8 cellular contexts compared by ENCODE assay signal in the genomic region with DNA sequence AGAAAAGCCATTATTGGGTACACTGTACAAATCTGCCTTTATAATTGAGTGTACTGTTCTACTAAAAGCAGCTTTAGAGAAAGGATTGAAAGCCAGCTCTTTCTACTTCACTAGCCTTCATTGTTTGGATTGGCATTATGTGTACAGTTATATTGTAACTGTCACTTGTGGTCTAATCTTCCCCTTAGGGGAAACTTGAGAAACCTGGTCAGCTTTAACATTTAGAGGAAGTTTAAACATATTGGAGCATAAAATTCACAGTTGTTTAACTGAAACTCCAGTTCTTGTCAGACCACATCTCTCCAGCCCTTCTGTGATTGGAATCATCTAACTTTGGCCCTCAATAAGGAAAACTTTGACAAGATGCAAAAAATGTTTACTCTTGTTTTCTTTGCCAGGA. TPM values are rescaled to one million over a fixed set of nuclear protein-coding genes. Genes with fewer than 3 reads are reported as not detected.
DNase-seq lines count a peak whose midpoint lies in the region; ATAC-seq and TF ChIP-seq lines count a peak whose summit lies in the region.

No MANE protein-coding gene starts in this region.

- CTCF ChIA-PET in A673 (lab: Charles Lee) = no interaction called here

- H3K4me1 ChIP-seq in fibroblast of lung (ENCODE audit: control insufficient read depth, extremely low read depth, insufficient read depth, low read length) (peaks cover 15% of the 10 kb centered on the region), A673 (ENCODE audit: insufficient read depth, low read length, poor library complexity, severe bottlenecking) (peaks cover 77% of the 10 kb centered on the region)

- no peaks in the 10 kb centered on the region for H4K20me1 ChIP-seq in fibroblast of lung (ENCODE audit: control insufficient read depth, extremely low read depth, insufficient read depth, low read length)

- no peak overlapping the region for H2AFZ ChIP-seq in fibroblast of lung (ENCODE audit: low read length)

- H3K27me3 ChIP-seq in fibroblast of lung (ENCODE audit: control insufficient read depth, insufficient read depth, low read length) = no peaks in the 10 kb centered on the region
- no peaks in the 10 kb centered on the region for H3K27me3 ChIP-seq in A673 (replicated peaks; ENCODE audit: insufficient read depth, low read depth, low read length, poor library complexity)

- BruUV-seq in A673 (replicated peaks; lab: Mats Ljungman, UMichigan) = no TSS peak

- no peaks in the 10 kb centered on the region for H3K27me3 Mint-ChIP-seq in chondrocyte (ENCODE audit: low read depth)

- peak; percentile 41 for DNase-seq in GM13976 (ENCODE audit: low spot score)
- peak; percentile 26 to 87 for DNase-seq in NOMO-1 (lab: John Stamatoyannopoulos, UW; ENCODE audit: unreplicated experiment in 2 of 2)
- no peak for DNase-seq in fibroblast of lung (ENCODE audit: low read depth in 2 of 2)
- DNase-seq in GM03348 (ENCODE audit: low spot score) = no peak
- no peak for DNase-seq in iPS-NIHi7 (ENCODE audit: extremely low spot score)
- no peak for DNase-seq in chondrocyte (ENCODE audit: low spot score)
- DNase-seq in A673 (ENCODE audit: low spot score) = no peak

- in situ Hi-C loops in GM13976 (cut with MboI; ENCODE audit: low sequenced_read_pairs, unreplicated experiment) = no loop called here

- H3K4me3 ChIP-seq in fibroblast of lung (replicated peaks in 1 of 4; ENCODE audit: control extremely low read depth in 1 of 4, insufficient read depth in 1 of 4, low read depth in 3 of 4, low read length in 4 of 4) = no peak overlapping the region
- H3K4me3 ChIP-seq in A673 (ENCODE audit: low read depth, low read length, poor library complexity, severe bottlenecking) = no peak overlapping the region

- peaks cover 11% of the 10 kb centered on the region for H3K79me2 ChIP-seq in fibroblast of lung (ENCODE audit: control insufficient read depth, insufficient read depth, low read length)

- no peaks in the 10 kb centered on the region for H3K9me3 Mint-ChIP-seq in chondrocyte (ENCODE audit: low read depth)

- TF ChIP-seq CTCF in GM13976 (IDR thresholded peaks at IDR 0.05; ENCODE audit: borderline replicate concordance, control extremely low read depth, extremely low read depth, insufficient read depth, missing control alignments) (no peak), fibroblast of lung (conservative IDR thresholded peaks at IDR 0.05 in 1 of 2, IDR thresholded peaks at IDR 0.05 in 1 of 2; ENCODE audit: low read depth in 1 of 2, low read length in 2 of 2) (no peak), chondrocyte (IDR thresholded peaks at IDR 0.05) (no peak), A673 (conservative IDR thresholded peaks at IDR 0.05; ENCODE audit: low read depth, low read length) (no peak)

- no peaks in the 10 kb centered on the region for H3K9me3 ChIP-seq in fibroblast of lung (ENCODE audit: control insufficient read depth, insufficient read depth, low read depth, low read length)
- no peaks in the 10 kb centered on the region for H3K9me3 ChIP-seq in A673 (ENCODE audit: low read depth, low read length, poor library complexity, severe bottlenecking)

- H3K27ac Mint-ChIP-seq in chondrocyte (ENCODE audit: unreplicated experiment) = no peak overlapping the region

- H3K4me2 ChIP-seq in fibroblast of lung (ENCODE audit: extremely low read depth, insufficient read depth, low read length) = peak overlapping the region; percentile 11

- ATAC-seq in GM21723 (IDR thresholded peaks at IDR 0.05; ENCODE audit: unreplicated experiment) = peak; percentile 76

- H3K36me3 Mint-ChIP-seq in chondrocyte (ENCODE audit: low read depth) = peaks cover 2% of the 10 kb centered on the region

- H3K4me3 Mint-ChIP-seq in chondrocyte (ENCODE audit: unreplicated experiment) = no peak overlapping the region

- intact Hi-C loops in A673 (cut with micrococcal nuclease; ENCODE audit: unreplicated experiment) = no loop called here

- H3K9ac ChIP-seq in fibroblast of lung (ENCODE audit: insufficient read depth, low read length) = no peak overlapping the region

- peaks cover 61% of the 10 kb centered on the region for H3K4me1 Mint-ChIP-seq in chondrocyte (ENCODE audit: low read depth)

- H3K36me3 ChIP-seq in fibroblast of lung (ENCODE audit: control insufficient read depth, insufficient read depth, low read length) = peaks cover 2% of the 10 kb centered on the region
- H3K36me3 ChIP-seq in A673 (ENCODE audit: insufficient read depth, low read length, poor library complexity, severe bottlenecking) = peaks cover 3% of the 10 kb centered on the region

- H3K27ac ChIP-seq in fibroblast of lung (ENCODE audit: insufficient read depth, low read length) (peak overlapping the region; percentile 55), A673 (ENCODE audit: low read depth, low read length, poor library complexity, severe bottlenecking) (no peak overlapping the region)

- POLR2A ChIA-PET in A673 (lab: Charles Lee; ENCODE audit: low non-redundant PET) = no interaction called here

RNA-seq across cellular contexts. Expression of a gene that starts 24.6 kb away (rescaled TPM):
- 25.2 and 36.3 TPM in 2 replicates for total RNA-seq in fibroblast of lung
- 10.9 and 17.7 TPM in 2 replicates for polyA plus RNA-seq in fibroblast of lung
- 13.1 and 23.3 TPM in 2 replicates for polyA plus RNA-seq in fibroblast of lung (2012)
- polyA minus RNA-seq in fibroblast of lung (ENCODE audit: low replicate concordance) = 61.5 and 102 TPM in 2 replicates
- 56.2 to 63.1 TPM (median 60.7 TPM) in 3 replicates for total RNA-seq in chondrocyte
- total RNA-seq in A673 (2021) = 57.9 and 64.8 TPM in 2 replicates

Comparison
In these comparisons a context has a peak if more than half of its experiments do, and no peak if none do; other contexts are left out.
1. DNase-seq: peak in GM13976 (single experiment) and NOMO-1 (2 of 2); none in fibroblast of lung (0 of 2), GM03348 (single experiment), iPS-NIHi7 (single experiment), chondrocyte (single experiment) and A673 (single experiment).